1 cellular context compared by ENCODE assay signal in the genomic region with DNA sequence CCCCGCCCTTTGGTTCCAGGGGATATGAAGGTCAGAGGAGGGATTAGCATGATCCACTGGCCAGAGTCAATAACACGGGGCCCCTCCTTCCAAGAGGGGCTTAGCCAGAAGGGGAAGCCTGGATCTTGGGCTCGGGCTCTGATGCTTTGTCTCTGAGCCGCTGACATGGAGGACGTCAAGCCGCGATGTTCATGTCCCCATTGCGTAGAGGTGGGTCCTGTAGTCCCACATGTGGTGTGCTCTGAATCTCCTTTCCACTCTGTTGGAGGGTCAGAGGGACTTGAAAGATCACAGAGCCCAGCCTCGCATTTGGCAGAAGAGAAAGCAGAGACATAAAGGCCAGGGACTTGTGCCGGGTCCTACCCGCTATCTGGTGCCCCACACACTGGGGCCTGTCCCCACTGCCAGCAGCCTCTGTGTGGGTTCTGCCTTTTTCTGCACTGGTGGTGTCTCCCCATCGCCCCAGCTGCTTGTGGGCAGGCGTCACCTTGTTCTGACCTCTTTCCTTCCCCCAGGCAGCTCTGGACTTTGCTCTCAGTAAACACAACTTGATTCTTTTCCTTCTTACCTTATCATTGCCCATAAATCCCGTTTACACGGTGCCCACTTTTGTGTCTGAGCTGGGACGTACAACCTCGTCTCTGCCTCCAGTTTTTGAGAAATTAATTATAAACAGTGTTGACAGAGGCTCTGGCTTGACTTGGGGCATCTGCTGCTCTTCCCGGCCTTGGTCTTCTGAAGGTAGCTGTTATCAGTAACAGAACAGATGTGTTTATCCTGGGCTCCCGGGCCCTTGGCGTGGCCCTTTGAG.
TF ChIP-seq lines count a peak whose summit lies in the region.

No MANE protein-coding gene starts in this region.

TF ChIP-seq in K562, 482 proteins besides CTCF, POLR2A, EP300 and RAD21:
- TF ChIP-seq NCOA4 (IDR thresholded peaks at IDR 0.05; ENCODE audit: partially characterized antibody) (no peak), CBFA2T3 (IDR thresholded peaks at IDR 0.05) (peak; percentile 16; the same call in 1 of the 2 replicates)
